ENCODE assay signal across 1 cellular context in genomic region chr2:65877331-65877791, GRCh38.
TF ChIP-seq lines count a peak whose summit lies in the region.

No MANE protein-coding gene starts in this region.

TF ChIP-seq in GM23338, 12 proteins besides CTCF, POLR2A, EP300 and RAD21 (continued from another document):
- TF ChIP-seq, protein P1, sequence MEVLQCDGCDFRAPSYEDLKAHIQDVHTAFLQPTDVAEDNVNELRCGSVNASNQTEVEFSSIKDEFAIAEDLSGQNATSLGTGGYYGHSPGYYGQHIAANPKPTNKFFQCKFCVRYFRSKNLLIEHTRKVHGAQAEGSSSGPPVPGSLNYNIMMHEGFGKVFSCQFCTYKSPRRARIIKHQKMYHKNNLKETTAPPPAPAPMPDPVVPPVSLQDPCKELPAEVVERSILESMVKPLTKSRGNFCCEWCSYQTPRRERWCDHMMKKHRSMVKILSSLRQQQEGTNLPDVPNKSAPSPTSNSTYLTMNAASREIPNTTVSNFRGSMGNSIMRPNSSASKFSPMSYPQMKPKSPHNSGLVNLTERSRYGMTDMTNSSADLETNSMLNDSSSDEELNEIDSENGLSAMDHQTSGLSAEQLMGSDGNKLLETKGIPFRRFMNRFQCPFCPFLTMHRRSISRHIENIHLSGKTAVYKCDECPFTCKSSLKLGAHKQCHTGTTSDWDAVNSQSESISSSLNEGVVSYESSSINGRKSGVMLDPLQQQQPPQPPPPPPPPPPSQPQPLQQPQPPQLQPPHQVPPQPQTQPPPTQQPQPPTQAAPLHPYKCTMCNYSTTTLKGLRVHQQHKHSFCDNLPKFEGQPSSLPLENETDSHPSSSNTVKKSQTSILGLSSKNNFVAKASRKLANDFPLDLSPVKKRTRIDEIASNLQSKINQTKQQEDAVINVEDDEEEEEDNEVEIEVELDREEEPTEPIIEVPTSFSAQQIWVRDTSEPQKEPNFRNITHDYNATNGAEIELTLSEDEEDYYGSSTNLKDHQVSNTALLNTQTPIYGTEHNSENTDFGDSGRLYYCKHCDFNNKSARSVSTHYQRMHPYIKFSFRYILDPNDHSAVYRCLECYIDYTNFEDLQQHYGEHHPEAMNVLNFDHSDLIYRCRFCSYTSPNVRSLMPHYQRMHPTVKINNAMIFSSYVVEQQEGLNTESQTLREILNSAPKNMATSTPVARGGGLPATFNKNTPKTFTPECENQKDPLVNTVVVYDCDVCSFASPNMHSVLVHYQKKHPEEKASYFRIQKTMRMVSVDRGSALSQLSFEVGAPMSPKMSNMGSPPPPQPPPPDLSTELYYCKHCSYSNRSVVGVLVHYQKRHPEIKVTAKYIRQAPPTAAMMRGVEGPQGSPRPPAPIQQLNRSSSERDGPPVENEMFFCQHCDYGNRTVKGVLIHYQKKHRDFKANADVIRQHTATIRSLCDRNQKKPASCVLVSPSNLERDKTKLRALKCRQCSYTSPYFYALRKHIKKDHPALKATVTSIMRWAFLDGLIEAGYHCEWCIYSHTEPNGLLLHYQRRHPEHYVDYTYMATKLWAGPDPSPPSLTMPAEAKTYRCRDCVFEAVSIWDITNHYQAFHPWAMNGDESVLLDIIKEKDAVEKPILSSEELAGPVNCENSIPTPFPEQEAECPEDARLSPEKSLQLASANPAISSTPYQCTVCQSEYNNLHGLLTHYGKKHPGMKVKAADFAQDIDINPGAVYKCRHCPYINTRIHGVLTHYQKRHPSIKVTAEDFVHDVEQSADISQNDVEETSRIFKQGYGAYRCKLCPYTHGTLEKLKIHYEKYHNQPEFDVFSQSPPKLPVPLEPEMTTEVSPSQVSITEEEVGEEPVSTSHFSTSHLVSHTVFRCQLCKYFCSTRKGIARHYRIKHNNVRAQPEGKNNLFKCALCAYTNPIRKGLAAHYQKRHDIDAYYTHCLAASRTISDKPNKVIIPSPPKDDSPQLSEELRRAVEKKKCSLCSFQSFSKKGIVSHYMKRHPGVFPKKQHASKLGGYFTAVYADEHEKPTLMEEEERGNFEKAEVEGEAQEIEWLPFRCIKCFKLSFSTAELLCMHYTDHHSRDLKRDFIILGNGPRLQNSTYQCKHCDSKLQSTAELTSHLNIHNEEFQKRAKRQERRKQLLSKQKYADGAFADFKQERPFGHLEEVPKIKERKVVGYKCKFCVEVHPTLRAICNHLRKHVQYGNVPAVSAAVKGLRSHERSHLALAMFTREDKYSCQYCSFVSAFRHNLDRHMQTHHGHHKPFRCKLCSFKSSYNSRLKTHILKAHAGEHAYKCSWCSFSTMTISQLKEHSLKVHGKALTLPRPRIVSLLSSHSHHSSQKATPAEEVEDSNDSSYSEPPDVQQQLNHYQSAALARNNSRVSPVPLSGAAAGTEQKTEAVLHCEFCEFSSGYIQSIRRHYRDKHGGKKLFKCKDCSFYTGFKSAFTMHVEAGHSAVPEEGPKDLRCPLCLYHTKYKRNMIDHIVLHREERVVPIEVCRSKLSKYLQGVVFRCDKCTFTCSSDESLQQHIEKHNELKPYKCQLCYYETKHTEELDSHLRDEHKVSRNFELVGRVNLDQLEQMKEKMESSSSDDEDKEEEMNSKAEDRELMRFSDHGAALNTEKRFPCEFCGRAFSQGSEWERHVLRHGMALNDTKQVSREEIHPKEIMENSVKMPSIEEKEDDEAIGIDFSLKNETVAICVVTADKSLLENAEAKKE (CRISPR knock-in tag; IDR thresholded peaks at IDR 0.05), result no peak
- TF ChIP-seq, protein P2, sequence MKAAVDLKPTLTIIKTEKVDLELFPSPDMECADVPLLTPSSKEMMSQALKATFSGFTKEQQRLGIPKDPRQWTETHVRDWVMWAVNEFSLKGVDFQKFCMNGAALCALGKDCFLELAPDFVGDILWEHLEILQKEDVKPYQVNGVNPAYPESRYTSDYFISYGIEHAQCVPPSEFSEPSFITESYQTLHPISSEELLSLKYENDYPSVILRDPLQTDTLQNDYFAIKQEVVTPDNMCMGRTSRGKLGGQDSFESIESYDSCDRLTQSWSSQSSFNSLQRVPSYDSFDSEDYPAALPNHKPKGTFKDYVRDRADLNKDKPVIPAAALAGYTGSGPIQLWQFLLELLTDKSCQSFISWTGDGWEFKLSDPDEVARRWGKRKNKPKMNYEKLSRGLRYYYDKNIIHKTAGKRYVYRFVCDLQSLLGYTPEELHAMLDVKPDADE (IDR thresholded peaks at IDR 0.05), result no peak
- no peak for TF ChIP-seq CREB1 (CRISPR knock-in tag; IDR thresholded peaks at IDR 0.05; ENCODE audit: low read depth)
- no peak for TF ChIP-seq ZNF331 (CRISPR knock-in tag; IDR thresholded peaks at IDR 0.05; ENCODE audit: low read depth)
- no peak for TF ChIP-seq ZNF114 (CRISPR knock-in tag; IDR thresholded peaks at IDR 0.05)
- no peak for TF ChIP-seq EZH2phosphoT487 (IDR thresholded peaks at IDR 0.05; ENCODE audit: unreplicated experiment)
TF ChIP-seq in GM23338: peak in this region for 0.
